In genomic region chr1:29176567-29176966, GRCh38 we compare ENCODE assay signal across 15 cellular contexts. TPM values are rescaled to one million over a fixed set of nuclear protein-coding genes. Genes with fewer than 3 reads are reported as not detected.
DNase-seq lines count a peak whose midpoint lies in the region; ATAC-seq lines count a peak whose summit lies in the region.
"Had no signal": no experiment of that assay in that cellular context is flagged by ENCODE, and none has a peak within 500 bp of the region (broad histone marks: within the 10 kb centered on the region; RNA-seq: fewer than 3 reads in every experiment).

No MANE protein-coding gene starts in this region.

- POLR2A ChIA-PET in naive thymus-derived CD8-positive, alpha-beta T cell (lab: Charles Lee): interaction anchor here (0.6 to 0.7 kb wide), 2 partner anchors 14 to 52 kb away, joined by 3 to 4 read pairs; no protein-coding TSS in a partner anchor

- H3K27me3 Mint-ChIP-seq in naive thymus-derived CD8-positive, alpha-beta T cell: no peaks in the 10 kb centered on the region

- ATAC-seq in naive thymus-derived CD8-positive, alpha-beta T cell: no peak
- ATAC-seq: mucosa of descending colon, right cardiac atrium had no signal

- peaks cover 35 to 73% (median 63%) of the 10 kb centered on the region in 4 donors for H3K4me1 Mint-ChIP-seq in naive thymus-derived CD8-positive, alpha-beta T cell

- H3K9me3 Mint-ChIP-seq in naive thymus-derived CD8-positive, alpha-beta T cell: no peaks in the 10 kb centered on the region
- H3K9me3 Mint-ChIP-seq: CD14-positive monocyte had no signal

- DNase-seq in AG20443 (ENCODE audit: low spot score) (peak; percentile 49), GM03348 (ENCODE audit: low spot score) (peak; percentile 49), astrocyte of the hippocampus (ENCODE audit: low read depth, low spot score) (peak; percentile 48), NCI-H510A treated with DMSO at 0.1 percent for 48 hours (lab: John Stamatoyannopoulos, UW) (no peak), CD1c-positive myeloid dendritic cell (ENCODE audit: extremely low spot score) (no peak), hypothalamus (lab: John Stamatoyannopoulos, UW) (no peak), putamen (ENCODE audit: low spot score) (no peak)
- DNase-seq in naive thymus-derived CD8-positive, alpha-beta T cell: no peak
- DNase-seq: activated CD4-positive, alpha-beta T cell treated with anti-CD3 and anti-CD28 coated beads for 48 hours; mucosa of descending colon; NCI-H146; NCI-H82; right cardiac atrium had no signal

- peaks cover 0 to 48% (median 11%) of the 10 kb centered on the region in 3 donors for H3K36me3 Mint-ChIP-seq in naive thymus-derived CD8-positive, alpha-beta T cell

- peak overlapping the region in 6 of 10 donors; percentile 24 to 49 (median 28) for H3K4me3 Mint-ChIP-seq in naive thymus-derived CD8-positive, alpha-beta T cell
- H3K4me3 Mint-ChIP-seq: CD14-positive monocyte had no signal

- H3K27ac Mint-ChIP-seq in naive thymus-derived CD8-positive, alpha-beta T cell: peak overlapping the region in 2 of 10 donors; percentile 3 to 34

RNA-seq across cellular contexts. Expression of gene SRSF4, which starts 5.1 kb away (rescaled TPM):
- total RNA-seq in naive thymus-derived CD8-positive, alpha-beta T cell: 10 to 100 TPM; 83.3 to 85.8 TPM
- polyA plus RNA-seq in naive thymus-derived CD8-positive, alpha-beta T cell: 100 to 1,000 TPM in 1 of 3 donors, 10 to 100 TPM in 2; 73.2 to 104 (median 81.5) TPM

RNA-seq across cellular contexts. Expression of gene TMEM200B, which starts 52.9 kb away (rescaled TPM):
- total RNA-seq in naive thymus-derived CD8-positive, alpha-beta T cell: not detected
- polyA plus RNA-seq in naive thymus-derived CD8-positive, alpha-beta T cell: under 1 TPM in 1 of 3 donors, not detected in 2; 0.08 TPM
- total RNA-seq: SK-MEL-5 had no signal
- polyA plus RNA-seq: CD14-positive monocyte had no signal

RNA-seq across cellular contexts. Expression of gene MECR, which starts 54.2 kb away (rescaled TPM):
- total RNA-seq in naive thymus-derived CD8-positive, alpha-beta T cell: 10 to 100 TPM; 23.3 to 25.8 TPM
- polyA plus RNA-seq in naive thymus-derived CD8-positive, alpha-beta T cell: 10 to 100 TPM; 17.9 to 24.1 (median 20.4) TPM

RNA-seq across cellular contexts. Expression of gene PTPRU, which starts 59.8 kb away (rescaled TPM):
- total RNA-seq in naive thymus-derived CD8-positive, alpha-beta T cell: not detected
- polyA plus RNA-seq in naive thymus-derived CD8-positive, alpha-beta T cell: under 1 TPM in 1 of 3 donors, not detected in 2; 0.54 TPM

Comparison
In these comparisons a context has a peak if more than half of its experiments do, and no peak if none do; other contexts are left out.
1. DNase-seq: peak in AG20443 (single experiment), GM03348 (single experiment) and astrocyte of the hippocampus (single experiment); none in naive thymus-derived CD8-positive, alpha-beta T cell (0 of 10), NCI-H510A treated with DMSO at 0.1 percent for 48 hours (single experiment), CD1c-positive myeloid dendritic cell (single experiment), hypothalamus (0 of 51) and putamen (single experiment).